In the genomic region with DNA sequence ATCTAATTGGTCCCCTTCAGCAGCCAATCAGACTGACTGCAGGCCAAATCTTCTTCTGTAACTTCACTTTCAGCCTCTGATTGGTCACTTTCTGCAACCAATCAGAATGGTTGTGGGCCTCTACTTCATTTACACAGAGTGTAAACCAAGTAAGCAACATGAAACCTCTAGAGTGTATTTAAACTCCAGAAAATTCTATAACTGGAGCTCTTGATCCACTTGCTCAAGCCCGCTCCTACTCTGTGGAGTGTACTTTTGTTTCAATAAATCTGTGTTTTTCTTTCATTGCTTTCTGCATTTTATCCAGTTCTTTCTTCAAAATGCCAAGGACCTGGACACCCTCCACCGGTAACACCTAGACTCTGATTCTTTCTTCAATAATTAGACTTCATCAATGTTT, we compare ENCODE assay signal across 1 cellular context.
TF ChIP-seq lines count a peak whose summit lies in the region.

No MANE protein-coding gene starts in this region.

TF ChIP-seq in HepG2, 621 proteins besides CTCF, POLR2A, EP300 and RAD21 (continued from another document):
- no peak for TF ChIP-seq PBX3 (CRISPR knock-in tag; IDR thresholded peaks at IDR 0.05; ENCODE audit: borderline replicate concordance)
- no peak for TF ChIP-seq GATAD1 (CRISPR knock-in tag; IDR thresholded peaks at IDR 0.05)
- TF ChIP-seq, protein P1, sequence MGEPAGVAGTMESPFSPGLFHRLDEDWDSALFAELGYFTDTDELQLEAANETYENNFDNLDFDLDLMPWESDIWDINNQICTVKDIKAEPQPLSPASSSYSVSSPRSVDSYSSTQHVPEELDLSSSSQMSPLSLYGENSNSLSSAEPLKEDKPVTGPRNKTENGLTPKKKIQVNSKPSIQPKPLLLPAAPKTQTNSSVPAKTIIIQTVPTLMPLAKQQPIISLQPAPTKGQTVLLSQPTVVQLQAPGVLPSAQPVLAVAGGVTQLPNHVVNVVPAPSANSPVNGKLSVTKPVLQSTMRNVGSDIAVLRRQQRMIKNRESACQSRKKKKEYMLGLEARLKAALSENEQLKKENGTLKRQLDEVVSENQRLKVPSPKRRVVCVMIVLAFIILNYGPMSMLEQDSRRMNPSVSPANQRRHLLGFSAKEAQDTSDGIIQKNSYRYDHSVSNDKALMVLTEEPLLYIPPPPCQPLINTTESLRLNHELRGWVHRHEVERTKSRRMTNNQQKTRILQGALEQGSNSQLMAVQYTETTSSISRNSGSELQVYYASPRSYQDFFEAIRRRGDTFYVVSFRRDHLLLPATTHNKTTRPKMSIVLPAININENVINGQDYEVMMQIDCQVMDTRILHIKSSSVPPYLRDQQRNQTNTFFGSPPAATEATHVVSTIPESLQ (CRISPR knock-in tag; conservative IDR thresholded peaks at IDR 0.05): no peak
- no peak for TF ChIP-seq TBX3 (IDR thresholded peaks at IDR 0.05; ENCODE audit: borderline replicate concordance)
- TF ChIP-seq ZNF510 (CRISPR knock-in tag; IDR thresholded peaks at IDR 0.05; ENCODE audit: low read depth): no peak
